Comparison of ENCODE assay signal across 1 cellular context in genomic region chr22:50243704-50244419, GRCh38.
TF ChIP-seq lines count a peak whose summit lies in the region.

No MANE protein-coding gene starts in this region.

TF ChIP-seq in GM23338, 12 proteins besides CTCF, POLR2A, EP300 and RAD21 (continued from another document):
- TF ChIP-seq ZNF462 (CRISPR knock-in tag; IDR thresholded peaks at IDR 0.05) (no peak), STAT1 (IDR thresholded peaks at IDR 0.05; ENCODE audit: unreplicated experiment) (no peak), EZH2 (IDR thresholded peaks at IDR 0.05; ENCODE audit: low read depth, unreplicated experiment) (no peak), ZNF331 (CRISPR knock-in tag; IDR thresholded peaks at IDR 0.05; ENCODE audit: low read depth) (no peak), ZNF114 (CRISPR knock-in tag; IDR thresholded peaks at IDR 0.05) (no peak), NANOG (IDR thresholded peaks at IDR 0.05; ENCODE audit: borderline replicate concordance) (no peak)
- TF ChIP-seq, protein P1, sequence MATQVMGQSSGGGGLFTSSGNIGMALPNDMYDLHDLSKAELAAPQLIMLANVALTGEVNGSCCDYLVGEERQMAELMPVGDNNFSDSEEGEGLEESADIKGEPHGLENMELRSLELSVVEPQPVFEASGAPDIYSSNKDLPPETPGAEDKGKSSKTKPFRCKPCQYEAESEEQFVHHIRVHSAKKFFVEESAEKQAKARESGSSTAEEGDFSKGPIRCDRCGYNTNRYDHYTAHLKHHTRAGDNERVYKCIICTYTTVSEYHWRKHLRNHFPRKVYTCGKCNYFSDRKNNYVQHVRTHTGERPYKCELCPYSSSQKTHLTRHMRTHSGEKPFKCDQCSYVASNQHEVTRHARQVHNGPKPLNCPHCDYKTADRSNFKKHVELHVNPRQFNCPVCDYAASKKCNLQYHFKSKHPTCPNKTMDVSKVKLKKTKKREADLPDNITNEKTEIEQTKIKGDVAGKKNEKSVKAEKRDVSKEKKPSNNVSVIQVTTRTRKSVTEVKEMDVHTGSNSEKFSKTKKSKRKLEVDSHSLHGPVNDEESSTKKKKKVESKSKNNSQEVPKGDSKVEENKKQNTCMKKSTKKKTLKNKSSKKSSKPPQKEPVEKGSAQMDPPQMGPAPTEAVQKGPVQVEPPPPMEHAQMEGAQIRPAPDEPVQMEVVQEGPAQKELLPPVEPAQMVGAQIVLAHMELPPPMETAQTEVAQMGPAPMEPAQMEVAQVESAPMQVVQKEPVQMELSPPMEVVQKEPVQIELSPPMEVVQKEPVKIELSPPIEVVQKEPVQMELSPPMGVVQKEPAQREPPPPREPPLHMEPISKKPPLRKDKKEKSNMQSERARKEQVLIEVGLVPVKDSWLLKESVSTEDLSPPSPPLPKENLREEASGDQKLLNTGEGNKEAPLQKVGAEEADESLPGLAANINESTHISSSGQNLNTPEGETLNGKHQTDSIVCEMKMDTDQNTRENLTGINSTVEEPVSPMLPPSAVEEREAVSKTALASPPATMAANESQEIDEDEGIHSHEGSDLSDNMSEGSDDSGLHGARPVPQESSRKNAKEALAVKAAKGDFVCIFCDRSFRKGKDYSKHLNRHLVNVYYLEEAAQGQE (IDR thresholded peaks at IDR 0.05; ENCODE audit: unreplicated experiment), result no peak
- TF ChIP-seq, protein P2, sequence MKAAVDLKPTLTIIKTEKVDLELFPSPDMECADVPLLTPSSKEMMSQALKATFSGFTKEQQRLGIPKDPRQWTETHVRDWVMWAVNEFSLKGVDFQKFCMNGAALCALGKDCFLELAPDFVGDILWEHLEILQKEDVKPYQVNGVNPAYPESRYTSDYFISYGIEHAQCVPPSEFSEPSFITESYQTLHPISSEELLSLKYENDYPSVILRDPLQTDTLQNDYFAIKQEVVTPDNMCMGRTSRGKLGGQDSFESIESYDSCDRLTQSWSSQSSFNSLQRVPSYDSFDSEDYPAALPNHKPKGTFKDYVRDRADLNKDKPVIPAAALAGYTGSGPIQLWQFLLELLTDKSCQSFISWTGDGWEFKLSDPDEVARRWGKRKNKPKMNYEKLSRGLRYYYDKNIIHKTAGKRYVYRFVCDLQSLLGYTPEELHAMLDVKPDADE (IDR thresholded peaks at IDR 0.05), result no peak
TF ChIP-seq in GM23338: peak in this region for 0.
